Comparison of ENCODE assay signal across 8 cellular contexts in genomic region chr14:99479160-99479902, GRCh38. TPM values are rescaled to one million over a fixed set of nuclear protein-coding genes. Genes with fewer than 3 reads are reported as not detected.
DNase-seq lines count a peak whose midpoint lies in the region; ATAC-seq and TF ChIP-seq lines count a peak whose summit lies in the region.

No MANE protein-coding gene starts in this region.

- no peak for TF ChIP-seq POLR2A in esophagus muscularis mucosa (IDR thresholded peaks at IDR 0.05; ENCODE audit: low read depth)

- ATAC-seq in CD8-positive, alpha-beta T cell = no peak
- ATAC-seq in Panc1 (no peak), sciatic nerve (no peak), HG03520 (IDR thresholded peaks at IDR 0.05; ENCODE audit: unreplicated experiment) (no peak)

- in situ Hi-C loops in Panc1 (cut with HindIII; ENCODE audit: low pct_unique_long_range_greater_than_20kb, low sequenced_read_pairs) = no loop called here

- TF ChIP-seq CTCF in CD8-positive, alpha-beta T cell (IDR thresholded peaks at IDR 0.05) = no peak
- TF ChIP-seq CTCF in Panc1 (IDR thresholded peaks at IDR 0.05) (no peak), esophagus muscularis mucosa (IDR thresholded peaks at IDR 0.05) (no peak), osteocyte (IDR thresholded peaks at IDR 0.05) (no peak)

- BruUV-seq in Panc1 (replicated peaks; lab: Mats Ljungman, UMichigan) = no TSS peak

- intact Hi-C loops in CD8-positive, alpha-beta T cell (cut with DNase I, micrococcal nuclease) = no loop called here
- intact Hi-C loops in Panc1 (cut with micrococcal nuclease; ENCODE audit: unreplicated experiment) (no loop called here), esophagus muscularis mucosa (cut with DNase I) (no loop called here), sciatic nerve (cut with DNase I) (no loop called here)

- H3K4me1 Mint-ChIP-seq in CD8-positive, alpha-beta T cell (ENCODE audit: low read depth) = peaks cover 56% of the 10 kb centered on the region
- peaks cover 42% of the 10 kb centered on the region for H3K4me1 Mint-ChIP-seq in osteocyte (ENCODE audit: unreplicated experiment)

- H3K27ac ChIP-seq in CD8-positive, alpha-beta T cell (ENCODE audit: low read depth, low read length) = no peak overlapping the region
- H3K27ac ChIP-seq in Panc1 (ENCODE audit: low read length) = peak overlapping the region; percentile 46
- H3K27ac ChIP-seq in esophagus muscularis mucosa (replicated peaks in 1 of 4) = peak overlapping the region; percentile 93 to 98 (median 96)

- peak overlapping the region; percentile 49 for H3K4me3 ChIP-seq in CD8-positive, alpha-beta T cell (ENCODE audit: low read depth, low read length)
- H3K4me3 ChIP-seq in Panc1 (ENCODE audit: low read depth in 2 of 2, low read length in 2 of 2) = peak overlapping the region; percentile 77 to 93
- H3K4me3 ChIP-seq in esophagus muscularis mucosa = peak overlapping the region; percentile 82 to 95 (median 93)

- H3K27me3 ChIP-seq in CD8-positive, alpha-beta T cell (ENCODE audit: insufficient read depth, low read length) = no peaks in the 10 kb centered on the region
- no peaks in the 10 kb centered on the region for H3K27me3 ChIP-seq in Panc1 (ENCODE audit: control insufficient read depth, insufficient read depth, low read length)
- no peaks in the 10 kb centered on the region for H3K27me3 ChIP-seq in esophagus muscularis mucosa

- no peaks in the 10 kb centered on the region for H3K9me3 ChIP-seq in CD8-positive, alpha-beta T cell (ENCODE audit: low read length)
- H3K9me3 ChIP-seq in Panc1 (ENCODE audit: control insufficient read depth, insufficient read depth, low read depth, low read length) (no peaks in the 10 kb centered on the region), esophagus muscularis mucosa (no peaks in the 10 kb centered on the region)

- POLR2A ChIA-PET in CD8-positive, alpha-beta T cell (lab: Charles Lee) = interaction anchor here (1.9 kb wide), 1 partner anchor 126 kb away, joined by 14 read pairs; no protein-coding TSS in a partner anchor
- POLR2A ChIA-PET in Panc1 (lab: Charles Lee) = no interaction called here

- H3K27ac Mint-ChIP-seq in CD8-positive, alpha-beta T cell = peak overlapping the region; percentile 86
- peak overlapping the region; percentile 93 for H3K27ac Mint-ChIP-seq in osteocyte (ENCODE audit: unreplicated experiment)

- peak overlapping the region; percentile 94 for H3K4me3 Mint-ChIP-seq in CD8-positive, alpha-beta T cell
- H3K4me3 Mint-ChIP-seq in osteocyte (ENCODE audit: unreplicated experiment) = peak overlapping the region; percentile 93

- no peaks in the 10 kb centered on the region for H3K9me3 Mint-ChIP-seq in CD8-positive, alpha-beta T cell
- H3K9me3 Mint-ChIP-seq in osteocyte (ENCODE audit: unreplicated experiment) = no peaks in the 10 kb centered on the region

- H3K27me3 Mint-ChIP-seq in CD8-positive, alpha-beta T cell (ENCODE audit: low read depth) = no peaks in the 10 kb centered on the region
- no peaks in the 10 kb centered on the region for H3K27me3 Mint-ChIP-seq in osteocyte (ENCODE audit: unreplicated experiment)

- H3K36me3 Mint-ChIP-seq in CD8-positive, alpha-beta T cell = peaks cover 7% of the 10 kb centered on the region
- H3K36me3 Mint-ChIP-seq in osteocyte (ENCODE audit: unreplicated experiment) = no peaks in the 10 kb centered on the region

- TF ChIP-seq EP300 in esophagus muscularis mucosa (IDR thresholded peaks at IDR 0.05) = no peak

- peaks cover 38% of the 10 kb centered on the region for H3K4me1 ChIP-seq in CD8-positive, alpha-beta T cell (ENCODE audit: insufficient read depth, low read length)
- peaks cover 30% of the 10 kb centered on the region for H3K4me1 ChIP-seq in Panc1 (ENCODE audit: control insufficient read depth, insufficient read depth, low read length)
- peaks cover 34 to 69% (median 65%) of the 10 kb centered on the region in 4 donors for H3K4me1 ChIP-seq in esophagus muscularis mucosa

- CTCF ChIA-PET in CD8-positive, alpha-beta T cell (lab: Charles Lee) = no interaction called here
- CTCF ChIA-PET in Panc1 (lab: Charles Lee) = interaction anchor here (0.7 kb wide), 1 partner anchor 140 kb away, joined by 3 read pairs; no protein-coding TSS in a partner anchor

- no peaks in the 10 kb centered on the region for H3K36me3 ChIP-seq in CD8-positive, alpha-beta T cell (ENCODE audit: insufficient read depth, low read length)
- peaks cover 5% of the 10 kb centered on the region; the same call in 1 of the 2 replicates for H3K36me3 ChIP-seq in Panc1 (ENCODE audit: control insufficient read depth, insufficient read depth, low read length)
- H3K36me3 ChIP-seq in esophagus muscularis mucosa = no peaks in the 10 kb centered on the region

- WGBS in esophagus muscularis mucosa = 12% methylated on average over 18 of the region's 18 CpGs

- no peak for DNase-seq in CD8-positive, alpha-beta T cell
- no peak for DNase-seq in Panc1 (ENCODE audit: low read depth, low spot score)
- DNase-seq in esophagus muscularis mucosa (ENCODE audit: extremely low spot score) = no peak
- no peak for DNase-seq in osteocyte (ENCODE audit: extremely low spot score, unreplicated experiment)
- no peak for DNase-seq in AG08395 (ENCODE audit: low spot score)
- DNase-seq in Ammon's horn (ENCODE audit: low spot score) = no peak
- no peak for DNase-seq in sciatic nerve (ENCODE audit: low spot score)

RNA-seq across cellular contexts. Expression of gene SETD3, which starts 1.3 kb away (rescaled TPM):
- total RNA-seq in CD8-positive, alpha-beta T cell = 10 to 100 TPM; 40.3 to 45.6 TPM
- 51.1 TPM for total RNA-seq in Panc1 (2021; ENCODE audit: unreplicated experiment)
- polyA plus RNA-seq in Panc1 (2012; ENCODE audit: insufficient read length) = 25.3 TPM
- 100 to 1,000 TPM; 135 to 170 (median 148) TPM for total RNA-seq in esophagus muscularis mucosa
- total RNA-seq in osteocyte = 49.1 and 49.8 TPM in 2 replicates
- 86.0 TPM for total RNA-seq in sciatic nerve

RNA-seq across cellular contexts. Expression of gene CCNK, which starts 1.9 kb away (rescaled TPM):
- 100 to 1,000 TPM; 171 to 177 TPM for total RNA-seq in CD8-positive, alpha-beta T cell
- total RNA-seq in Panc1 (2021; ENCODE audit: unreplicated experiment) = 47.8 TPM
- 23.5 TPM for polyA plus RNA-seq in Panc1 (2012; ENCODE audit: insufficient read length)
- total RNA-seq in esophagus muscularis mucosa = 10 to 100 TPM; 10.4 to 21.2 (median 16.5) TPM
- total RNA-seq in osteocyte = 55.8 and 57.4 TPM in 2 replicates
- 43.2 TPM for total RNA-seq in sciatic nerve
